Comparison of ENCODE assay signal across 8 cellular contexts in genomic region chr17:76726231-76726765, GRCh38. TPM values are rescaled to one million over a fixed set of nuclear protein-coding genes. Genes with fewer than 3 reads are reported as not detected.
A peak's percentile ranks its signal among the peaks of the same experiment; 100 is the strongest.
DNase-seq lines count a peak whose midpoint lies in the region; ATAC-seq lines count a peak whose summit lies in the region.

TSS of gene JMJD6 (minus strand) at chr17:76726606. CDS start at chr17:76726475, 131 bp downstream.

- peak; percentile 62 for ATAC-seq in GM21447 (IDR thresholded peaks at IDR 0.05; ENCODE audit: unreplicated experiment)
- ATAC-seq in naive thymus-derived CD8-positive, alpha-beta T cell: peak; percentile 81 to 85

- peak within 1 kb of the TSS; percentile 91 to 99 (median 97) for H3K4me3 Mint-ChIP-seq in naive thymus-derived CD8-positive, alpha-beta T cell

- H3K36me3 ChIP-seq in HUES48 (ENCODE audit: control insufficient read depth, insufficient read depth, low read length) (peaks cover 39% of the 10 kb centered on the region), stomach smooth muscle (ENCODE audit: control insufficient read depth in 2 of 2, insufficient read depth in 2 of 2, low read length in 2 of 2) (peaks cover 20 to 26% of the 10 kb centered on the region in 2 donors)

- peak within 1 kb of the TSS; percentile 91 to 99 (median 98) for H3K27ac Mint-ChIP-seq in naive thymus-derived CD8-positive, alpha-beta T cell

- DNase-seq in DMS79 (lab: John Stamatoyannopoulos, UW) (peak; percentile 82), NOMO-1 treated with DMSO at 0.1 percent for 48 hours (lab: John Stamatoyannopoulos, UW; ENCODE audit: unreplicated experiment) (peak; percentile 98), activated T-helper 1 cell treated with Interleukin-2 at 50 U/mL for 16 hours (ENCODE audit: low read depth) (peak; percentile 91), fibroblast of peridontal ligament (ENCODE audit: extremely low read depth) (peak; percentile 95)
- DNase-seq in naive thymus-derived CD8-positive, alpha-beta T cell: peak in 4 of 10 donors; percentile 91 to 97 (median 94)

- no peaks in the 10 kb centered on the region for H3K9me3 Mint-ChIP-seq in naive thymus-derived CD8-positive, alpha-beta T cell

- H3K4me1 ChIP-seq in HUES48 (ENCODE audit: control insufficient read depth, insufficient read depth, low read length) (no peaks in the 10 kb centered on the region), stomach smooth muscle (ENCODE audit: control insufficient read depth, insufficient read depth, low read length) (peaks cover 55% of the 10 kb centered on the region)

- POLR2A ChIA-PET in naive thymus-derived CD8-positive, alpha-beta T cell (lab: Charles Lee): interaction anchor here (0.6 to 9.3 kb wide), 11 partner anchors 9 to 416 kb away, joined by 3 to 184 read pairs (median 6); partner anchors contain the start of genes MFSD11, PRPSAP1 and SRSF2

- peaks cover 13 to 75% (median 59%) of the 10 kb centered on the region in 4 donors for H3K4me1 Mint-ChIP-seq in naive thymus-derived CD8-positive, alpha-beta T cell

- no peaks in the 10 kb centered on the region for H3K27me3 ChIP-seq in HUES48 (ENCODE audit: control insufficient read depth, insufficient read depth, low read length)
- no peaks in the 10 kb centered on the region for H3K27me3 ChIP-seq in stomach smooth muscle (ENCODE audit: control insufficient read depth in 1 of 2, insufficient read depth in 2 of 2, low read length in 2 of 2)

- H3K9ac ChIP-seq in HUES48 (ENCODE audit: low read depth, low read length) (peak within 1 kb of the TSS; percentile 99), stomach smooth muscle (ENCODE audit: low read length in 2 of 2) (peak within 1 kb of the TSS; percentile 93 to 95)

- H3K36me3 Mint-ChIP-seq in naive thymus-derived CD8-positive, alpha-beta T cell: peaks cover 0 to 70% (median 15%) of the 10 kb centered on the region in 3 donors

- H3K9me3 ChIP-seq in HUES48 (ENCODE audit: control insufficient read depth, insufficient read depth, low read length): no peaks in the 10 kb centered on the region
- H3K9me3 ChIP-seq in stomach smooth muscle (ENCODE audit: control insufficient read depth in 2 of 2, low read length in 2 of 2): no peaks in the 10 kb centered on the region

- H3K4me3 ChIP-seq in HUES48 (ENCODE audit: low read depth, low read length) (peak within 1 kb of the TSS; percentile 99), stomach smooth muscle (ENCODE audit: low read length in 2 of 2) (peak within 1 kb of the TSS; percentile 90 to 91)

- H3K27ac ChIP-seq in HUES48 (ENCODE audit: low read depth, low read length) (peak within 1 kb of the TSS; percentile 98), stomach smooth muscle (ENCODE audit: low read length) (peak within 1 kb of the TSS; percentile 98)

- no peaks in the 10 kb centered on the region for H3K27me3 Mint-ChIP-seq in naive thymus-derived CD8-positive, alpha-beta T cell

RNA-seq across cellular contexts. Expression of gene JMJD6, which starts in this region (rescaled TPM):
- total RNA-seq in naive thymus-derived CD8-positive, alpha-beta T cell: 10 to 100 TPM; 36.6 to 37.8 TPM
- 10 to 100 TPM; 10.2 to 34.2 (median 14.4) TPM for polyA plus RNA-seq in naive thymus-derived CD8-positive, alpha-beta T cell
